ENCODE assay signal across 1 cellular context in genomic region chr17:32386844-32387243, GRCh38.
TF ChIP-seq lines count a peak whose summit lies in the region.

No MANE protein-coding gene starts in this region.

TF ChIP-seq in GM23338, 12 proteins besides CTCF, POLR2A, EP300 and RAD21:
- TF ChIP-seq POLR2AphosphoS5 (IDR thresholded peaks at IDR 0.05; ENCODE audit: low read depth), result no peak
- no peak for TF ChIP-seq ZNF462 (CRISPR knock-in tag; IDR thresholded peaks at IDR 0.05)
- TF ChIP-seq REST (IDR thresholded peaks at IDR 0.05; ENCODE audit: unreplicated experiment), result no peak
- TF ChIP-seq STAT1 (IDR thresholded peaks at IDR 0.05; ENCODE audit: unreplicated experiment), result no peak
- TF ChIP-seq CREB1 (CRISPR knock-in tag; IDR thresholded peaks at IDR 0.05; ENCODE audit: low read depth), result no peak
- no peak for TF ChIP-seq ZNF114 (CRISPR knock-in tag; IDR thresholded peaks at IDR 0.05)
- TF ChIP-seq NANOG (IDR thresholded peaks at IDR 0.05; ENCODE audit: borderline replicate concordance), result no peak
